ENCODE assay signal across 8 cellular contexts in genomic region chr12:75390156-75390898, GRCh38. TPM values are rescaled to one million over a fixed set of nuclear protein-coding genes. Genes with fewer than 3 reads are reported as not detected.
DNase-seq lines count a peak whose midpoint lies in the region; ATAC-seq and TF ChIP-seq lines count a peak whose summit lies in the region.

No MANE protein-coding gene starts in this region.

- H3K9ac ChIP-seq in PC-3 (ENCODE audit: low read length) = peak overlapping the region; percentile 45

- H3K4me1 Mint-ChIP-seq in T-helper 2 cell treated with Interferon-gamma antibody and Interleukin-4, amounts not matched to agents 5 μg/mL and 100 μg/mL, for 36 hours (ENCODE audit: low read depth) = peaks cover 37% of the 10 kb centered on the region

- ATAC-seq in PC-3 = peak; percentile 38

- H3K79me2 ChIP-seq in PC-3 (ENCODE audit: low read length) = no peaks in the 10 kb centered on the region

- no peaks in the 10 kb centered on the region for H3K36me3 Mint-ChIP-seq in T-helper 2 cell treated with Interferon-gamma antibody and Interleukin-4, amounts not matched to agents 5 μg/mL and 100 μg/mL, for 36 hours (ENCODE audit: low read depth)

- peaks cover 2% of the 10 kb centered on the region for H3K27me3 Mint-ChIP-seq in T-helper 2 cell treated with Interferon-gamma antibody and Interleukin-4, amounts not matched to agents 5 μg/mL and 100 μg/mL, for 36 hours (ENCODE audit: low read depth)

- H3K4me2 ChIP-seq in PC-3 (ENCODE audit: low read length) = peak overlapping the region; percentile 94

- no peaks in the 10 kb centered on the region for H4K20me1 ChIP-seq in PC-3 (ENCODE audit: low read length)

- peak overlapping the region; percentile 73 for H2AFZ ChIP-seq in PC-3 (ENCODE audit: low read length)

- H3K36me3 ChIP-seq in PC-3 (ENCODE audit: low read depth, low read length) (no peaks in the 10 kb centered on the region), SJCRH30 (no peaks in the 10 kb centered on the region)

- POLR2A ChIA-PET in PC-3 (lab: Charles Lee; ENCODE audit: unreplicated experiment) = interaction anchor here (0.6 kb wide), 1 partner anchor 642 kb away, joined by 3 read pairs; no protein-coding TSS in a partner anchor

- peak overlapping the region; percentile 89 for H3K27ac Mint-ChIP-seq in T-helper 2 cell treated with Interferon-gamma antibody and Interleukin-4, amounts not matched to agents 5 μg/mL and 100 μg/mL, for 36 hours

- H3K4me3 Mint-ChIP-seq in T-helper 2 cell treated with Interferon-gamma antibody and Interleukin-4, amounts not matched to agents 5 μg/mL and 100 μg/mL, for 36 hours = peak overlapping the region; percentile 94

- BruUV-seq in PC-3 (replicated peaks; lab: Mats Ljungman, UMichigan) = TSS peak; percentile 83

- peaks cover 31% of the 10 kb centered on the region for H3K4me1 ChIP-seq in PC-3 (ENCODE audit: insufficient read depth, low read length)
- peaks cover 11% of the 10 kb centered on the region for H3K4me1 ChIP-seq in SJCRH30

- intact Hi-C loops in PC-3 (cut with micrococcal nuclease) = loop anchor here (2.0 to 5.0 kb wide), 3 partner anchors 56 to 90 kb away; partner anchors contain the start of genes CAPS2, GLIPR1 and GLIPR1L1

- H3K27ac ChIP-seq in PC-3 (ENCODE audit: low read length) = peak overlapping the region; percentile 54
- H3K27ac ChIP-seq in SJCRH30 = no peak overlapping the region

- CTCF ChIA-PET in PC-3 (lab: Charles Lee) = interaction anchor here (0.6 to 1.0 kb wide), 3 partner anchors 94 to 693 kb away, joined by 3 to 6 read pairs (median 3); no protein-coding TSS in a partner anchor

- no peaks in the 10 kb centered on the region for H3F3A ChIP-seq in PC-3 (ENCODE audit: low read length, unreplicated experiment)

- H3K9me3 ChIP-seq in PC-3 (ENCODE audit: low read length) (no peaks in the 10 kb centered on the region), SJCRH30 (replicated peaks) (no peaks in the 10 kb centered on the region)

- H3K27me3 ChIP-seq in PC-3 (ENCODE audit: low read length) = no peaks in the 10 kb centered on the region
- H3K27me3 ChIP-seq in SJCRH30 = no peaks in the 10 kb centered on the region

- DNase-seq in T-helper 2 cell treated with Interferon-gamma antibody and Interleukin-4, amounts not matched to agents 5 μg/mL and 100 μg/mL, for 36 hours (ENCODE audit: low spot score) = no peak
- DNase-seq in T-helper 2 cell = no peak
- DNase-seq in PC-3 = no peak
- peak; percentile 7 for DNase-seq in fibroblast of the aortic adventitia (ENCODE audit: low read depth)
- DNase-seq in skeletal muscle cell (ENCODE audit: low read depth) = no peak
- DNase-seq in NCI-H2196 treated with DMSO at 0.1 percent for 48 hours (lab: John Stamatoyannopoulos, UW; ENCODE audit: unreplicated experiment) = no peak
- no peak for DNase-seq in activated CD4-positive, alpha-beta T cell treated with anti-CD3 and anti-CD28 coated beads, Interleukin-2, amount 50 U/mL, for 1 hour
- no peak for DNase-seq in SJCRH30

- H3K9me2 ChIP-seq in PC-3 (replicated peaks; ENCODE audit: low read length) = no peaks in the 10 kb centered on the region

- no peak for TF ChIP-seq CTCF in PC-3 (conservative IDR thresholded peaks at IDR 0.05; ENCODE audit: low read depth, low read length)
- no peak for TF ChIP-seq CTCF in fibroblast of the aortic adventitia (IDR thresholded peaks at IDR 0.05; ENCODE audit: insufficient read depth, low read length)

- H3K4me3 ChIP-seq in PC-3 (ENCODE audit: low read length) (peak overlapping the region; percentile 79), fibroblast of the aortic adventitia (ENCODE audit: low read depth, low read length) (peak overlapping the region; percentile 64), skeletal muscle cell (ENCODE audit: low read depth, low read length) (peak overlapping the region; percentile 56), SJCRH30 (no peak overlapping the region)

- no peaks in the 10 kb centered on the region for H3K9me3 Mint-ChIP-seq in T-helper 2 cell treated with Interferon-gamma antibody and Interleukin-4, amounts not matched to agents 5 μg/mL and 100 μg/mL, for 36 hours

RNA-seq across cellular contexts. Expression of gene GLIPR1L2, which starts 0.6 kb away (rescaled TPM):
- total RNA-seq in PC-3 (2014; rRNA removed) (not detected in 2 replicates), fibroblast of the aortic adventitia (ENCODE audit: low replicate concordance) (0.72 and 1.1 TPM in 2 replicates)
- not detected in 2 replicates for total RNA-seq in SJCRH30 (2014; rRNA removed; shearing (Covaris generic))

RNA-seq across cellular contexts. Expression of gene GLIPR1L1, which starts 55.9 kb away (rescaled TPM):
- not detected in 2 replicates for total RNA-seq in PC-3 (2014; rRNA removed)
- not detected in 2 replicates for total RNA-seq in fibroblast of the aortic adventitia (ENCODE audit: low replicate concordance)
- not detected in 2 replicates for total RNA-seq in SJCRH30 (2014; rRNA removed; shearing (Covaris generic))
